ENCODE assay signal across 9 cellular contexts in genomic region chr15:72271221-72271620, GRCh38. TPM values are rescaled to one million over a fixed set of nuclear protein-coding genes. Genes with fewer than 3 reads are reported as not detected.
DNase-seq lines count a peak whose midpoint lies in the region; ATAC-seq and TF ChIP-seq lines count a peak whose summit lies in the region.
"Had no signal": no experiment of that assay in that cellular context is flagged by ENCODE, and none has a peak within 500 bp of the region (broad histone marks: within the 10 kb centered on the region; RNA-seq: fewer than 3 reads in every experiment).

No MANE protein-coding gene starts in this region.

- H3K4me3 ChIP-seq in hepatocyte (peak overlapping the region; percentile 89), stomach smooth muscle (ENCODE audit: low read length in 2 of 2) (peak overlapping the region; percentile 80 to 88)

- no peaks in the 10 kb centered on the region for H3K27me3 Mint-ChIP-seq in activated naive CD4-positive, alpha-beta T cell treated with anti-CD3 and anti-CD28 coated beads for 36 hours (ENCODE audit: low read depth)
- H3K27me3 Mint-ChIP-seq in activated CD8-positive, alpha-beta T cell treated with anti-CD3 and anti-CD28 coated beads, Interleukin-2, amount 10 ng/mL, durations not matched to agents 7 days and 5 days (ENCODE audit: low read depth) = peaks cover 2% of the 10 kb centered on the region

- no peaks in the 10 kb centered on the region for H4K20me1 ChIP-seq in hepatocyte (ENCODE audit: insufficient read depth, poor library complexity, severe bottlenecking)

- POLR2A ChIA-PET in activated CD8-positive, alpha-beta T cell treated with anti-CD3 and anti-CD28 coated beads, Interleukin-2, amount 10 ng/mL, durations not matched to agents 7 days and 5 days (lab: Charles Lee) = interaction anchor here (0.6 to 1.0 kb wide), 2 partner anchors 40 to 45 kb away, joined by 3 to 6 read pairs; partner anchors contain the start of gene PKM

- no peak for ATAC-seq in activated CD8-positive, alpha-beta T cell treated with anti-CD3 and anti-CD28 coated beads, Interleukin-2, amount 10 ng/mL, durations not matched to agents 7 days and 5 days
- no peak for ATAC-seq in HG03196 (IDR thresholded peaks at IDR 0.05; ENCODE audit: unreplicated experiment)
- no peak for ATAC-seq in HG03520 (IDR thresholded peaks at IDR 0.05; ENCODE audit: unreplicated experiment)

- H3K79me2 ChIP-seq in hepatocyte = peaks cover 41% of the 10 kb centered on the region

- H3K27ac Mint-ChIP-seq in activated naive CD4-positive, alpha-beta T cell treated with anti-CD3 and anti-CD28 coated beads for 36 hours = peak overlapping the region; percentile 77
- H3K27ac Mint-ChIP-seq in activated CD8-positive, alpha-beta T cell treated with anti-CD3 and anti-CD28 coated beads, Interleukin-2, amount 10 ng/mL, durations not matched to agents 7 days and 5 days = peak overlapping the region; percentile 36

- no peak for DNase-seq in activated naive CD4-positive, alpha-beta T cell treated with anti-CD3 and anti-CD28 coated beads for 36 hours
- DNase-seq in activated naive CD4-positive, alpha-beta T cell treated with anti-CD3 and anti-CD28 coated beads, Interleukin-2, amount 50 U/mL, for 16 hours = no peak
- no peak for DNase-seq in activated CD8-positive, alpha-beta T cell treated with anti-CD3 and anti-CD28 coated beads, Interleukin-2, amount 10 ng/mL, durations not matched to agents 7 days and 5 days
- DNase-seq in hepatocyte (ENCODE audit: low spot score) = no peak
- DNase-seq in HuH-7.5 (ENCODE audit: low spot score) = no peak
- DNase-seq: hippocampal formation had no signal

- peaks cover 16% of the 10 kb centered on the region for H3K36me3 Mint-ChIP-seq in activated naive CD4-positive, alpha-beta T cell treated with anti-CD3 and anti-CD28 coated beads for 36 hours (ENCODE audit: low read depth)
- H3K36me3 Mint-ChIP-seq in activated CD8-positive, alpha-beta T cell treated with anti-CD3 and anti-CD28 coated beads, Interleukin-2, amount 10 ng/mL, durations not matched to agents 7 days and 5 days (ENCODE audit: low read depth) = peaks cover 22% of the 10 kb centered on the region

- H3K4me2 ChIP-seq in hepatocyte = peak overlapping the region; percentile 88

- no peak overlapping the region for H2AFZ ChIP-seq in hepatocyte

- H3K27ac ChIP-seq in hepatocyte (peak overlapping the region; percentile 94), stomach smooth muscle (ENCODE audit: low read length) (no peak overlapping the region)

- H3K9me2 ChIP-seq in hepatocyte (replicated peaks; ENCODE audit: insufficient read depth) = no peaks in the 10 kb centered on the region

- H3K4me1 Mint-ChIP-seq in activated naive CD4-positive, alpha-beta T cell treated with anti-CD3 and anti-CD28 coated beads for 36 hours (ENCODE audit: low read depth) = peaks cover 39% of the 10 kb centered on the region
- peaks cover 34% of the 10 kb centered on the region for H3K4me1 Mint-ChIP-seq in activated CD8-positive, alpha-beta T cell treated with anti-CD3 and anti-CD28 coated beads, Interleukin-2, amount 10 ng/mL, durations not matched to agents 7 days and 5 days (ENCODE audit: low read depth)

- WGBS in hepatocyte (ENCODE audit: low lambda C conversion rate, missing lambda C conversion rate) = 92% methylated on average over 4 of the region's 4 CpGs

- H3K4me1 ChIP-seq in hepatocyte (ENCODE audit: insufficient read depth) (peaks cover 11% of the 10 kb centered on the region), stomach smooth muscle (ENCODE audit: control insufficient read depth, insufficient read depth, low read length) (peaks cover 8% of the 10 kb centered on the region)

- TF ChIP-seq CTCF in hepatocyte (IDR thresholded peaks at IDR 0.05; ENCODE audit: poor library complexity) = no peak

- H3K4me3 Mint-ChIP-seq in activated naive CD4-positive, alpha-beta T cell treated with anti-CD3 and anti-CD28 coated beads for 36 hours = peak overlapping the region; percentile 84
- peak overlapping the region; percentile 88 for H3K4me3 Mint-ChIP-seq in activated CD8-positive, alpha-beta T cell treated with anti-CD3 and anti-CD28 coated beads, Interleukin-2, amount 10 ng/mL, durations not matched to agents 7 days and 5 days

- H3K36me3 ChIP-seq in hepatocyte (replicated peaks; ENCODE audit: insufficient read depth, low read depth) (no peaks in the 10 kb centered on the region), stomach smooth muscle (ENCODE audit: control insufficient read depth in 2 of 2, insufficient read depth in 2 of 2, low read length in 2 of 2) (peaks cover 17 to 19% of the 10 kb centered on the region in 2 donors)

- peak overlapping the region in 1 of 2 donors; percentile 92 for H3K9ac ChIP-seq in stomach smooth muscle (ENCODE audit: low read length in 2 of 2)

- intact Hi-C loops in activated naive CD4-positive, alpha-beta T cell treated with anti-CD3 and anti-CD28 coated beads for 36 hours (cut with micrococcal nuclease) = loop anchor here (5.0 kb wide), 1 partner anchor 74 kb away; the partner anchor contains the start of gene GRAMD2A

- CTCF ChIA-PET in activated naive CD4-positive, alpha-beta T cell treated with anti-CD3 and anti-CD28 coated beads for 36 hours (lab: Charles Lee) = interaction anchor here (2.0 kb wide), 1 partner anchor 44 kb away, joined by 7 read pairs; no protein-coding TSS in a partner anchor
- CTCF ChIA-PET in activated CD8-positive, alpha-beta T cell treated with anti-CD3 and anti-CD28 coated beads, Interleukin-2, amount 10 ng/mL, durations not matched to agents 7 days and 5 days (lab: Charles Lee) = interaction anchor here (0.6 to 1.0 kb wide), 3 partner anchors 39 to 106 kb away, joined by 3 to 4 read pairs (median 3); no protein-coding TSS in a partner anchor

- no peaks in the 10 kb centered on the region for H3K9me3 ChIP-seq in hepatocyte (ENCODE audit: low read depth)
- no peaks in the 10 kb centered on the region for H3K9me3 ChIP-seq in stomach smooth muscle (ENCODE audit: control insufficient read depth in 2 of 2, low read length in 2 of 2)

- no peaks in the 10 kb centered on the region for H3K27me3 ChIP-seq in hepatocyte
- no peaks in the 10 kb centered on the region for H3K27me3 ChIP-seq in stomach smooth muscle (ENCODE audit: control insufficient read depth in 1 of 2, insufficient read depth in 2 of 2, low read length in 2 of 2)

- H3K9me3 Mint-ChIP-seq in activated naive CD4-positive, alpha-beta T cell treated with anti-CD3 and anti-CD28 coated beads for 36 hours = no peaks in the 10 kb centered on the region
- no peaks in the 10 kb centered on the region for H3K9me3 Mint-ChIP-seq in activated CD8-positive, alpha-beta T cell treated with anti-CD3 and anti-CD28 coated beads, Interleukin-2, amount 10 ng/mL, durations not matched to agents 7 days and 5 days (ENCODE audit: insufficient read depth)

RNA-seq across cellular contexts. Expression of gene PARP6, which starts 1.1 kb away (rescaled TPM):
- total RNA-seq in activated naive CD4-positive, alpha-beta T cell treated with anti-CD3 and anti-CD28 coated beads for 36 hours = 10 to 100 TPM; 38.8 to 44.7 TPM
- total RNA-seq in activated CD8-positive, alpha-beta T cell treated with anti-CD3 and anti-CD28 coated beads, Interleukin-2, amount 10 ng/mL, durations not matched to agents 7 days and 5 days = 10 to 100 TPM; 54.0 to 57.0 TPM
- total RNA-seq in hepatocyte = 37.6 and 57.1 TPM in 2 replicates
- polyA plus RNA-seq in hepatocyte = 61.4 and 77.4 TPM in 2 replicates

RNA-seq across cellular contexts. Expression of gene PKM, which starts 40.2 kb away (rescaled TPM):
- total RNA-seq in activated naive CD4-positive, alpha-beta T cell treated with anti-CD3 and anti-CD28 coated beads for 36 hours = 1,000 to 10,000 TPM; 1,794 to 1,797 TPM
- total RNA-seq in activated CD8-positive, alpha-beta T cell treated with anti-CD3 and anti-CD28 coated beads, Interleukin-2, amount 10 ng/mL, durations not matched to agents 7 days and 5 days = 1,000 to 10,000 TPM; 1,272 to 1,311 TPM
- total RNA-seq in hepatocyte = 314 and 332 TPM in 2 replicates
- polyA plus RNA-seq in hepatocyte = 376 and 403 TPM in 2 replicates

RNA-seq across cellular contexts. Expression of gene CELF6, which starts 48.7 kb away (rescaled TPM):
- total RNA-seq in activated naive CD4-positive, alpha-beta T cell treated with anti-CD3 and anti-CD28 coated beads for 36 hours = under 1 TPM in 1 of 2 experiments, not detected in 1; 0.22 TPM
- total RNA-seq in activated CD8-positive, alpha-beta T cell treated with anti-CD3 and anti-CD28 coated beads, Interleukin-2, amount 10 ng/mL, durations not matched to agents 7 days and 5 days = under 1 TPM; 0.45 to 0.70 TPM
- total RNA-seq in hepatocyte = 1.1 and 2.4 TPM in 2 replicates
- polyA plus RNA-seq in hepatocyte = 0.40 and 0.57 TPM in 2 replicates
